In genomic region chr17:2259769-2260536, GRCh38 we compare ENCODE assay signal across 8 cellular contexts. TPM values are rescaled to one million over a fixed set of nuclear protein-coding genes. Genes with fewer than 3 reads are reported as not detected.
A peak's percentile ranks its signal among the peaks of the same experiment; 100 is the strongest.
DNase-seq lines count a peak whose midpoint lies in the region; ATAC-seq, FAIRE-seq and TF ChIP-seq lines count a peak whose summit lies in the region.

No MANE protein-coding gene starts in this region.

- peaks cover 41% of the 10 kb centered on the region for H3K4me1 Mint-ChIP-seq in astrocyte (ENCODE audit: low read depth, unreplicated experiment)

- peaks cover 75% of the 10 kb centered on the region for H3K4me1 ChIP-seq in BLaER1
- H3K4me1 ChIP-seq in astrocyte (ENCODE audit: insufficient read depth, low read length): peaks cover 28% of the 10 kb centered on the region

- H4K20me1 ChIP-seq in BLaER1: no peaks in the 10 kb centered on the region
- peaks cover 3% of the 10 kb centered on the region for H4K20me1 ChIP-seq in astrocyte (ENCODE audit: insufficient read depth, low read length)

- H3K9me3 Mint-ChIP-seq in astrocyte (ENCODE audit: unreplicated experiment): peaks cover 4% of the 10 kb centered on the region

- H3K4me3 Mint-ChIP-seq in astrocyte (ENCODE audit: unreplicated experiment): peak overlapping the region; percentile 3

- no peaks in the 10 kb centered on the region for H3K27me3 Mint-ChIP-seq in astrocyte (ENCODE audit: low read depth, unreplicated experiment)

- peaks cover 26% of the 10 kb centered on the region for H3K79me2 ChIP-seq in astrocyte (ENCODE audit: insufficient read depth, low read length)

- peak; percentile 52 for ATAC-seq in GM21619 (IDR thresholded peaks at IDR 0.05; ENCODE audit: unreplicated experiment)
- no peak for ATAC-seq in HG03025 (IDR thresholded peaks at IDR 0.05; ENCODE audit: low FRiP score, unreplicated experiment)
- no peak for ATAC-seq in GM21360 (IDR thresholded peaks at IDR 0.05; ENCODE audit: unreplicated experiment)

- H3K9ac ChIP-seq in BLaER1 (peak overlapping the region; percentile 49), astrocyte (ENCODE audit: low read length) (no peak overlapping the region)

- DNase-seq in T follicular helper cell (ENCODE audit: low read depth) (peak; percentile 34), astrocyte (ENCODE audit: low read depth) (peak; percentile 80), ureter (ENCODE audit: low spot score) (no peak)
- DNase-seq in stimulated activated CD4-positive, alpha-beta T cell treated with anti-CD3 and anti-CD28 coated beads, Interleukin-2, amount 100 ng/mL, for 24 hours: peak; percentile 75 to 76

- peak overlapping the region; percentile 76 for H3K27ac ChIP-seq in BLaER1
- peak overlapping the region; percentile 4 for H3K27ac ChIP-seq in astrocyte (ENCODE audit: low read depth, low read length)

- H3K36me3 ChIP-seq in BLaER1 (peaks cover 32% of the 10 kb centered on the region), astrocyte (ENCODE audit: insufficient read depth, low read length) (no peaks in the 10 kb centered on the region)

- no peak overlapping the region for H2AFZ ChIP-seq in astrocyte (ENCODE audit: low read depth, low read length)

- H3K9me3 ChIP-seq in BLaER1 (peaks cover 20% of the 10 kb centered on the region), astrocyte (ENCODE audit: insufficient read depth, low read depth, low read length) (no peaks in the 10 kb centered on the region)

- H3K27me3 ChIP-seq in BLaER1: no peaks in the 10 kb centered on the region
- H3K27me3 ChIP-seq in astrocyte (ENCODE audit: insufficient read depth, low read length): no peaks in the 10 kb centered on the region

- H3K4me2 ChIP-seq in BLaER1 (peak overlapping the region; percentile 75), astrocyte (ENCODE audit: low read length) (no peak overlapping the region)

- FAIRE-seq in astrocyte (lab: Jason Lieb, UNC): no peak

- peak overlapping the region; percentile 69 for H3K27ac Mint-ChIP-seq in astrocyte (ENCODE audit: unreplicated experiment)

- no peak for TF ChIP-seq CTCF in astrocyte (IDR thresholded peaks at IDR 0.05; ENCODE audit: insufficient read depth, low read depth, low read length)

- H3K4me3 ChIP-seq in BLaER1 (peak overlapping the region; percentile 1; the same call in 1 of the 2 replicates), astrocyte (ENCODE audit: insufficient read depth, low read depth, low read length) (no peak overlapping the region)

- H3K36me3 Mint-ChIP-seq in astrocyte (ENCODE audit: low read depth, unreplicated experiment): peaks cover 14% of the 10 kb centered on the region

RNA-seq across cellular contexts. Expression of gene SMG6, which starts 43.6 kb away (rescaled TPM):
- total RNA-seq in astrocyte (39.7 and 47.7 TPM in 2 replicates), ureter (58.4 TPM)

RNA-seq across cellular contexts. Expression of gene SRR, which starts 43.8 kb away (rescaled TPM):
- 15.4 and 17.9 TPM in 2 replicates for total RNA-seq in astrocyte
- total RNA-seq in ureter: 6.3 TPM
